12 cellular contexts compared by ENCODE assay signal in the genomic region with DNA sequence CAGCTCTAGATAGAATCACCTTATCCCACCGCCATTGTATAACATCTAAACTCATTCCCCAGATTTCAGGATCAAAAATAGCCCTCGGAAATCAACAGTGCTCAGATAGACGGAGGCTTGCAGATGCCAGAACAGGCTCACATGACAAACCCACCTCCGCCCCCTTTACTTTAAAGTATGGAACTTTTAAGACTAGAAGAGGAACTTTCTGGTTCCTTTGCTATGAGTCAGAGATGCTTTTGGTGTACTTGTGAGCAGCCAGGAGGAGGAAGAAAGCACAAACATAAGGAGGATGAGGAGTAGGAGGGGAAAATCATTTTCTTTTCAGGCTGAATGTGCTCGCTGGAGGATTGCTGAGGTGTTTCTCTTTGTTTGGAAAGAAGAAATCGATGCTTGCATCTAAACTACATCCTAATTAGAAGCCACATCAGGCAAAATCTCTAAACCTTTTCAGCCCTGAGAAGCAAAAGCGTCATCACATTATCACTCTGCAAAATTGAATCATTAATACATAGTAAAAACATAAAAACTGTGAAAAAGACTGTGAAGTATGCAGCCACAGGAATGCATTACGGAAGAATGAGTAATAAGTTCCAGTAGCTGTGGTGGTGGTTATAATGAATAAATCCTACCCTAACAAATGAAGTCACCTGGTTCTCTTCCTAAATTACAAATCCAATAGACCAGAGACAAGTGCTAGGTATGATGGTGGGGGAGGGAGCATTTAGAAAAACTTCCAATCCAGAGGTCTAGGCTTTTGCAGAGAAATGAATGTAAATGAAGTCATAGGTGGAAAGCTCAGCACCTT.
A peak's percentile ranks its signal among the peaks of the same experiment; 100 is the strongest.
DNase-seq lines count a peak whose midpoint lies in the region; ATAC-seq and TF ChIP-seq lines count a peak whose summit lies in the region.
"Had no signal": no experiment of that assay in that cellular context is flagged by ENCODE, and none has a peak within 500 bp of the region (broad histone marks: within the 10 kb centered on the region; RNA-seq: fewer than 3 reads in every experiment).

No MANE protein-coding gene starts in this region.

- H3K4me3 Mint-ChIP-seq in activated T-cell treated with anti-CD3 and anti-CD28 coated beads, Interleukin-2, amount 50 U/mL, for 4 hours: no peak overlapping the region
- H3K4me3 Mint-ChIP-seq in stimulated activated naive CD8-positive, alpha-beta T cell treated with anti-CD3 and anti-CD28 coated beads, Interleukin-15, Interleukin-2, amounts not matched to agents 100 ng/mL and 50 ng/mL, for 24 hours: no peak overlapping the region
- H3K4me3 Mint-ChIP-seq: naive thymus-derived CD4-positive, alpha-beta T cell had no signal

- DNase-seq in activated T-cell treated with anti-CD3 and anti-CD28 coated beads, Interleukin-2, amount 50 U/mL, for 4 hours: no peak
- DNase-seq in activated T-cell treated with anti-CD3 and anti-CD28 coated beads, Interleukin-2, amount 50 U/mL, for 1 hour: no peak
- DNase-seq in SJSA1 (ENCODE audit: low read depth in 1 of 2, low spot score in 2 of 2) (peak; percentile 55 to 81), foreskin keratinocyte (peak; percentile 88 to 92), NCI-H1105 treated with DMSO at 0.1 percent for 48 hours (lab: John Stamatoyannopoulos, UW) (no peak), NCI-H774 (lab: John Stamatoyannopoulos, UW) (no peak), MM.1S (no peak)
- DNase-seq: activated CD4-positive, alpha-beta T cell treated with anti-CD3 and anti-CD28 coated beads, Interleukin-2, amount 50 U/mL, for 4 hours; amniotic stem cell; naive thymus-derived CD4-positive, alpha-beta T cell; NCI-H524 had no signal

- ATAC-seq in activated T-cell treated with anti-CD3 and anti-CD28 coated beads, Interleukin-2, amount 50 U/mL, for 4 hours: peak; percentile 55 to 72
- peak; percentile 95 for ATAC-seq in foreskin keratinocyte
- ATAC-seq: naive thymus-derived CD4-positive, alpha-beta T cell had no signal

- no peak overlapping the region for H2AFZ ChIP-seq in MM.1S (ENCODE audit: low read length)

- peak overlapping the region; percentile 73 for H3K27ac ChIP-seq in SJSA1
- no peak overlapping the region for H3K27ac ChIP-seq in foreskin keratinocyte
- no peak overlapping the region for H3K27ac ChIP-seq in MM.1S (ENCODE audit: low read length)

- no peaks in the 10 kb centered on the region for H4K20me1 ChIP-seq in MM.1S (ENCODE audit: insufficient read depth, low read length)

- H3K4me3 ChIP-seq in SJSA1 (no peak overlapping the region), MM.1S (ENCODE audit: low read length) (no peak overlapping the region)

- H3K27me3 ChIP-seq in SJSA1 (replicated peaks) (no peaks in the 10 kb centered on the region), foreskin keratinocyte (no peaks in the 10 kb centered on the region), MM.1S (replicated peaks; ENCODE audit: insufficient read depth, low read length) (no peaks in the 10 kb centered on the region)

- H3K9me3 ChIP-seq in SJSA1 (replicated peaks) (no peaks in the 10 kb centered on the region), MM.1S (replicated peaks; ENCODE audit: insufficient read depth, low read length) (no peaks in the 10 kb centered on the region)

- no peak overlapping the region for H3K9ac ChIP-seq in MM.1S (ENCODE audit: low read length)

- H3K9me3 Mint-ChIP-seq in activated T-cell treated with anti-CD3 and anti-CD28 coated beads, Interleukin-2, amount 50 U/mL, for 4 hours: peaks cover 11% of the 10 kb centered on the region
- H3K9me3 Mint-ChIP-seq in stimulated activated naive CD8-positive, alpha-beta T cell treated with anti-CD3 and anti-CD28 coated beads, Interleukin-15, Interleukin-2, amounts not matched to agents 100 ng/mL and 50 ng/mL, for 24 hours: peaks cover 4% of the 10 kb centered on the region

- no peaks in the 10 kb centered on the region for H3K4me1 Mint-ChIP-seq in activated T-cell treated with anti-CD3 and anti-CD28 coated beads, Interleukin-2, amount 50 U/mL, for 4 hours (ENCODE audit: low read depth)
- peaks cover 5% of the 10 kb centered on the region for H3K4me1 Mint-ChIP-seq in stimulated activated naive CD8-positive, alpha-beta T cell treated with anti-CD3 and anti-CD28 coated beads, Interleukin-15, Interleukin-2, amounts not matched to agents 100 ng/mL and 50 ng/mL, for 24 hours (ENCODE audit: low read depth)
- H3K4me1 Mint-ChIP-seq: naive thymus-derived CD4-positive, alpha-beta T cell had no signal

- H3K9me2 ChIP-seq in MM.1S (replicated peaks; ENCODE audit: insufficient read depth, low read length): no peaks in the 10 kb centered on the region

- no peaks in the 10 kb centered on the region for H3K79me2 ChIP-seq in MM.1S (ENCODE audit: low read length)

- no peaks in the 10 kb centered on the region for H3F3A ChIP-seq in MM.1S (ENCODE audit: insufficient read depth, low read length)

- H3K36me3 ChIP-seq in SJSA1: no peaks in the 10 kb centered on the region
- H3K36me3 ChIP-seq in MM.1S (replicated peaks; ENCODE audit: insufficient read depth, low read length): no peaks in the 10 kb centered on the region

- H3K4me1 ChIP-seq in SJSA1 (replicated peaks) (peaks cover 23% of the 10 kb centered on the region), foreskin keratinocyte (peaks cover 18% of the 10 kb centered on the region), MM.1S (ENCODE audit: low read length) (no peaks in the 10 kb centered on the region)

- H3K4me2 ChIP-seq in MM.1S (ENCODE audit: low read depth, low read length): no peak overlapping the region

- no peaks in the 10 kb centered on the region for H3K36me3 Mint-ChIP-seq in activated T-cell treated with anti-CD3 and anti-CD28 coated beads, Interleukin-2, amount 50 U/mL, for 4 hours (ENCODE audit: insufficient read depth)
- H3K36me3 Mint-ChIP-seq in stimulated activated naive CD8-positive, alpha-beta T cell treated with anti-CD3 and anti-CD28 coated beads, Interleukin-15, Interleukin-2, amounts not matched to agents 100 ng/mL and 50 ng/mL, for 24 hours (ENCODE audit: low read depth): no peaks in the 10 kb centered on the region
- H3K36me3 Mint-ChIP-seq: naive thymus-derived CD4-positive, alpha-beta T cell had no signal

- peak overlapping the region; percentile 21 for H3K27ac Mint-ChIP-seq in stimulated activated naive CD8-positive, alpha-beta T cell treated with anti-CD3 and anti-CD28 coated beads, Interleukin-15, Interleukin-2, amounts not matched to agents 100 ng/mL and 50 ng/mL, for 24 hours
- H3K27ac Mint-ChIP-seq: naive thymus-derived CD4-positive, alpha-beta T cell had no signal

- TF ChIP-seq CTCF in foreskin keratinocyte (conservative IDR thresholded peaks at IDR 0.05) (no peak), MM.1S (IDR thresholded peaks at IDR 0.05; ENCODE audit: low read length) (no peak)

- no peaks in the 10 kb centered on the region for H3K27me3 Mint-ChIP-seq in activated T-cell treated with anti-CD3 and anti-CD28 coated beads, Interleukin-2, amount 50 U/mL, for 4 hours (ENCODE audit: low read depth)
- peaks cover 23% of the 10 kb centered on the region for H3K27me3 Mint-ChIP-seq in stimulated activated naive CD8-positive, alpha-beta T cell treated with anti-CD3 and anti-CD28 coated beads, Interleukin-15, Interleukin-2, amounts not matched to agents 100 ng/mL and 50 ng/mL, for 24 hours

Comparison
In these comparisons a context has a peak if more than half of its experiments do, and no peak if none do; other contexts are left out.
1. DNase-seq: peak in SJSA1 (2 of 2) and foreskin keratinocyte (2 of 2); none in activated T-cell treated with anti-CD3 and anti-CD28 coated beads, Interleukin-2, amount 50 U/mL, for 4 hours (single experiment), activated T-cell treated with anti-CD3 and anti-CD28 coated beads, Interleukin-2, amount 50 U/mL, for 1 hour (single experiment), NCI-H1105 treated with DMSO at 0.1 percent for 48 hours (single experiment), NCI-H774 (single experiment) and MM.1S (single experiment).